ENCODE assay signal across 2 cellular contexts in the genomic region with DNA sequence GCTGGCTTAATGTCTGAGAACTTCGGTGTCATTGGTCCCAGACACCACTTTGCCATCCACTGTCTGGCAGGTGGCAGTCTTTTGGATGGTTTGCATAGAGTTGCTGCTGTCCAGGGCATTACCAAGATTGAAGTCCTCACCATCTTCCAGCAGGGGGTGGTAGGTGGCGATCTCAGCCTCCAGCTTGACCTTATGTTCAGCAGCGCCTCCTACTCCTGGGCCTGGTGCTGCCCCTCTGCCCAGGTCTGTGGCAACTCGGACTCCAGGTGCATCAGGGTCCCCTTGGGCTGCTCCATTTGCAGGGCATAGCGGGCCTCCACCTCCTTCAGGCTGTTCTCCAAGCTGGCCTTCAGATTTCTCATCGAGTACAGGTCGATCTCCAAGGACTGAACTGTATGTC.
TF ChIP-seq lines count a peak whose summit lies in the region.

No MANE protein-coding gene starts in this region.

TF ChIP-seq in GM23338, 12 proteins besides CTCF, POLR2A, EP300 and RAD21 (continued from another document):
- TF ChIP-seq, protein P1, sequence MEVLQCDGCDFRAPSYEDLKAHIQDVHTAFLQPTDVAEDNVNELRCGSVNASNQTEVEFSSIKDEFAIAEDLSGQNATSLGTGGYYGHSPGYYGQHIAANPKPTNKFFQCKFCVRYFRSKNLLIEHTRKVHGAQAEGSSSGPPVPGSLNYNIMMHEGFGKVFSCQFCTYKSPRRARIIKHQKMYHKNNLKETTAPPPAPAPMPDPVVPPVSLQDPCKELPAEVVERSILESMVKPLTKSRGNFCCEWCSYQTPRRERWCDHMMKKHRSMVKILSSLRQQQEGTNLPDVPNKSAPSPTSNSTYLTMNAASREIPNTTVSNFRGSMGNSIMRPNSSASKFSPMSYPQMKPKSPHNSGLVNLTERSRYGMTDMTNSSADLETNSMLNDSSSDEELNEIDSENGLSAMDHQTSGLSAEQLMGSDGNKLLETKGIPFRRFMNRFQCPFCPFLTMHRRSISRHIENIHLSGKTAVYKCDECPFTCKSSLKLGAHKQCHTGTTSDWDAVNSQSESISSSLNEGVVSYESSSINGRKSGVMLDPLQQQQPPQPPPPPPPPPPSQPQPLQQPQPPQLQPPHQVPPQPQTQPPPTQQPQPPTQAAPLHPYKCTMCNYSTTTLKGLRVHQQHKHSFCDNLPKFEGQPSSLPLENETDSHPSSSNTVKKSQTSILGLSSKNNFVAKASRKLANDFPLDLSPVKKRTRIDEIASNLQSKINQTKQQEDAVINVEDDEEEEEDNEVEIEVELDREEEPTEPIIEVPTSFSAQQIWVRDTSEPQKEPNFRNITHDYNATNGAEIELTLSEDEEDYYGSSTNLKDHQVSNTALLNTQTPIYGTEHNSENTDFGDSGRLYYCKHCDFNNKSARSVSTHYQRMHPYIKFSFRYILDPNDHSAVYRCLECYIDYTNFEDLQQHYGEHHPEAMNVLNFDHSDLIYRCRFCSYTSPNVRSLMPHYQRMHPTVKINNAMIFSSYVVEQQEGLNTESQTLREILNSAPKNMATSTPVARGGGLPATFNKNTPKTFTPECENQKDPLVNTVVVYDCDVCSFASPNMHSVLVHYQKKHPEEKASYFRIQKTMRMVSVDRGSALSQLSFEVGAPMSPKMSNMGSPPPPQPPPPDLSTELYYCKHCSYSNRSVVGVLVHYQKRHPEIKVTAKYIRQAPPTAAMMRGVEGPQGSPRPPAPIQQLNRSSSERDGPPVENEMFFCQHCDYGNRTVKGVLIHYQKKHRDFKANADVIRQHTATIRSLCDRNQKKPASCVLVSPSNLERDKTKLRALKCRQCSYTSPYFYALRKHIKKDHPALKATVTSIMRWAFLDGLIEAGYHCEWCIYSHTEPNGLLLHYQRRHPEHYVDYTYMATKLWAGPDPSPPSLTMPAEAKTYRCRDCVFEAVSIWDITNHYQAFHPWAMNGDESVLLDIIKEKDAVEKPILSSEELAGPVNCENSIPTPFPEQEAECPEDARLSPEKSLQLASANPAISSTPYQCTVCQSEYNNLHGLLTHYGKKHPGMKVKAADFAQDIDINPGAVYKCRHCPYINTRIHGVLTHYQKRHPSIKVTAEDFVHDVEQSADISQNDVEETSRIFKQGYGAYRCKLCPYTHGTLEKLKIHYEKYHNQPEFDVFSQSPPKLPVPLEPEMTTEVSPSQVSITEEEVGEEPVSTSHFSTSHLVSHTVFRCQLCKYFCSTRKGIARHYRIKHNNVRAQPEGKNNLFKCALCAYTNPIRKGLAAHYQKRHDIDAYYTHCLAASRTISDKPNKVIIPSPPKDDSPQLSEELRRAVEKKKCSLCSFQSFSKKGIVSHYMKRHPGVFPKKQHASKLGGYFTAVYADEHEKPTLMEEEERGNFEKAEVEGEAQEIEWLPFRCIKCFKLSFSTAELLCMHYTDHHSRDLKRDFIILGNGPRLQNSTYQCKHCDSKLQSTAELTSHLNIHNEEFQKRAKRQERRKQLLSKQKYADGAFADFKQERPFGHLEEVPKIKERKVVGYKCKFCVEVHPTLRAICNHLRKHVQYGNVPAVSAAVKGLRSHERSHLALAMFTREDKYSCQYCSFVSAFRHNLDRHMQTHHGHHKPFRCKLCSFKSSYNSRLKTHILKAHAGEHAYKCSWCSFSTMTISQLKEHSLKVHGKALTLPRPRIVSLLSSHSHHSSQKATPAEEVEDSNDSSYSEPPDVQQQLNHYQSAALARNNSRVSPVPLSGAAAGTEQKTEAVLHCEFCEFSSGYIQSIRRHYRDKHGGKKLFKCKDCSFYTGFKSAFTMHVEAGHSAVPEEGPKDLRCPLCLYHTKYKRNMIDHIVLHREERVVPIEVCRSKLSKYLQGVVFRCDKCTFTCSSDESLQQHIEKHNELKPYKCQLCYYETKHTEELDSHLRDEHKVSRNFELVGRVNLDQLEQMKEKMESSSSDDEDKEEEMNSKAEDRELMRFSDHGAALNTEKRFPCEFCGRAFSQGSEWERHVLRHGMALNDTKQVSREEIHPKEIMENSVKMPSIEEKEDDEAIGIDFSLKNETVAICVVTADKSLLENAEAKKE (CRISPR knock-in tag; IDR thresholded peaks at IDR 0.05): no peak
- TF ChIP-seq REST (IDR thresholded peaks at IDR 0.05; ENCODE audit: unreplicated experiment): no peak
TF ChIP-seq in GM23338: peak in this region for 0.

TF ChIP-seq in WTC11, 78 proteins besides CTCF, POLR2A, EP300 and RAD21 (continued from another document):
- TF ChIP-seq, protein P2, sequence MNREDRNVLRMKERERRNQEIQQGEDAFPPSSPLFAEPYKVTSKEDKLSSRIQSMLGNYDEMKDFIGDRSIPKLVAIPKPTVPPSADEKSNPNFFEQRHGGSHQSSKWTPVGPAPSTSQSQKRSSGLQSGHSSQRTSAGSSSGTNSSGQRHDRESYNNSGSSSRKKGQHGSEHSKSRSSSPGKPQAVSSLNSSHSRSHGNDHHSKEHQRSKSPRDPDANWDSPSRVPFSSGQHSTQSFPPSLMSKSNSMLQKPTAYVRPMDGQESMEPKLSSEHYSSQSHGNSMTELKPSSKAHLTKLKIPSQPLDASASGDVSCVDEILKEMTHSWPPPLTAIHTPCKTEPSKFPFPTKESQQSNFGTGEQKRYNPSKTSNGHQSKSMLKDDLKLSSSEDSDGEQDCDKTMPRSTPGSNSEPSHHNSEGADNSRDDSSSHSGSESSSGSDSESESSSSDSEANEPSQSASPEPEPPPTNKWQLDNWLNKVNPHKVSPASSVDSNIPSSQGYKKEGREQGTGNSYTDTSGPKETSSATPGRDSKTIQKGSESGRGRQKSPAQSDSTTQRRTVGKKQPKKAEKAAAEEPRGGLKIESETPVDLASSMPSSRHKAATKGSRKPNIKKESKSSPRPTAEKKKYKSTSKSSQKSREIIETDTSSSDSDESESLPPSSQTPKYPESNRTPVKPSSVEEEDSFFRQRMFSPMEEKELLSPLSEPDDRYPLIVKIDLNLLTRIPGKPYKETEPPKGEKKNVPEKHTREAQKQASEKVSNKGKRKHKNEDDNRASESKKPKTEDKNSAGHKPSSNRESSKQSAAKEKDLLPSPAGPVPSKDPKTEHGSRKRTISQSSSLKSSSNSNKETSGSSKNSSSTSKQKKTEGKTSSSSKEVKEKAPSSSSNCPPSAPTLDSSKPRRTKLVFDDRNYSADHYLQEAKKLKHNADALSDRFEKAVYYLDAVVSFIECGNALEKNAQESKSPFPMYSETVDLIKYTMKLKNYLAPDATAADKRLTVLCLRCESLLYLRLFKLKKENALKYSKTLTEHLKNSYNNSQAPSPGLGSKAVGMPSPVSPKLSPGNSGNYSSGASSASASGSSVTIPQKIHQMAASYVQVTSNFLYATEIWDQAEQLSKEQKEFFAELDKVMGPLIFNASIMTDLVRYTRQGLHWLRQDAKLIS (CRISPR knock-in tag; IDR thresholded peaks at IDR 0.05; ENCODE audit: borderline replicate concordance): no peak
